27 cellular contexts compared by ENCODE assay signal in the genomic region with DNA sequence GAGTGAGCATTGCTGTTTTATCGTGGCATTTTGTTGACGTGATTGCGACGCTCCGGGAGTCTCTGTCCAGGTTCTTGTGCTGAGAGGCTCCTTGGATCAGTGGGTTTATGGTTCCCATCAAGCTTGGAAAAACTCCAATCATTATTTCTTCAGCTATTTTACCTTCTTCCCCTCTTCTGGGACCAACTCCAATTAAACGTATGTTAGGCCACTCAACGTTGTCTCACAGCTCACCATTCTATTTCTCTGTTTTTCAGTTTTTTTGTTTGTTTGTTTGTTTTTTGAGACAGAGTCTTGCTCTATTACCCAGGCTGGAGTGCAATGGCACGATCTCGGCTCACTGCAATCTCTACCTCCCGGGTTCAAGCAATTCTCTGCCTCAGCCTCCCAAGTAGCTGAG. TPM values are rescaled to one million over a fixed set of nuclear protein-coding genes. Genes with fewer than 3 reads are reported as not detected.
DNase-seq lines count a peak whose midpoint lies in the region; ATAC-seq and TF ChIP-seq lines count a peak whose summit lies in the region.
"Had no signal": no experiment of that assay in that cellular context is flagged by ENCODE, and none has a peak within 500 bp of the region (broad histone marks: within the 10 kb centered on the region; RNA-seq: fewer than 3 reads in every experiment).

No MANE protein-coding gene starts in this region.

- peaks cover 0 to 5% of the 10 kb centered on the region in 2 experiments; a peak in 1 of 3 replicates for H3K36me3 ChIP-seq in HEK293 (ENCODE audit: control insufficient read depth in 2 of 2, insufficient read depth in 1 of 2, low read length in 2 of 2)
- H3K36me3 ChIP-seq: Peyer's patch had no signal

- POLR2A ChIA-PET in activated CD8-positive, alpha-beta T cell treated with anti-CD3 and anti-CD28 coated beads for 36 hours (lab: Charles Lee), result interaction anchor here (0.9 to 2.1 kb wide), 3 partner anchors 11 to 73 kb away, joined by 3 to 6 read pairs (median 4); a partner anchor contains a TSS
- POLR2A ChIA-PET in activated CD8-positive, alpha-beta T cell treated with anti-CD3 and anti-CD28 coated beads, Interleukin-2, amount 10 ng/mL, durations not matched to agents 7 days and 5 days (lab: Charles Lee), result no interaction called here
- POLR2A ChIA-PET in HEK293 (lab: Yijun Ruan, JAX), result no interaction called here

- H3K9me3 Mint-ChIP-seq in activated CD8-positive, alpha-beta T cell treated with anti-CD3 and anti-CD28 coated beads for 36 hours, result peaks cover 4% of the 10 kb centered on the region
- H3K9me3 Mint-ChIP-seq in activated CD8-positive, alpha-beta T cell treated with anti-CD3 and anti-CD28 coated beads, Interleukin-2, amount 10 ng/mL, durations not matched to agents 7 days and 5 days (ENCODE audit: insufficient read depth), result peaks cover 8% of the 10 kb centered on the region
- H3K9me3 Mint-ChIP-seq in central memory CD8-positive, alpha-beta T cell, result no peaks in the 10 kb centered on the region

- H3K27ac Mint-ChIP-seq in activated CD8-positive, alpha-beta T cell treated with anti-CD3 and anti-CD28 coated beads for 36 hours, result peak overlapping the region; percentile 42
- H3K27ac Mint-ChIP-seq in activated CD8-positive, alpha-beta T cell treated with anti-CD3 and anti-CD28 coated beads, Interleukin-2, amount 10 ng/mL, durations not matched to agents 7 days and 5 days, result no peak overlapping the region
- H3K27ac Mint-ChIP-seq in central memory CD8-positive, alpha-beta T cell (ENCODE audit: low read depth), result peak overlapping the region; percentile 70
- H3K27ac Mint-ChIP-seq: B cell; CD8-positive, alpha-beta T cell; IgD-negative memory B cell had no signal

- no peak overlapping the region for H3K4me3 ChIP-seq in HEK293 (ENCODE audit: low read depth, low read length)
- H3K4me3 ChIP-seq: Peyer's patch had no signal

- intact Hi-C loops in activated CD8-positive, alpha-beta T cell treated with anti-CD3 and anti-CD28 coated beads for 36 hours (cut with micrococcal nuclease), result no loop called here

- H3K27ac ChIP-seq in HEK293 (ENCODE audit: extremely low read depth, low read depth, low read length), result no peak overlapping the region
- H3K27ac ChIP-seq: 22Rv1, C4-2B, Peyer's patch had no signal

- CTCF ChIA-PET in activated CD8-positive, alpha-beta T cell treated with anti-CD3 and anti-CD28 coated beads for 36 hours (lab: Charles Lee), result interaction anchor here (3.9 to 4.2 kb wide), 2 partner anchors 8 to 11 kb away, joined by 29 to 37 read pairs; no protein-coding TSS in a partner anchor
- CTCF ChIA-PET in activated CD8-positive, alpha-beta T cell treated with anti-CD3 and anti-CD28 coated beads, Interleukin-2, amount 10 ng/mL, durations not matched to agents 7 days and 5 days (lab: Charles Lee), result interaction anchor here (0.8 to 4.7 kb wide), 5 partner anchors 8 to 71 kb away, joined by 3 to 37 read pairs (median 11); no protein-coding TSS in a partner anchor
- CTCF ChIA-PET in HEK293 (lab: Yijun Ruan, JAX), result interaction anchor here (4.3 kb wide), 1 partner anchor 8 kb away, joined by 39 read pairs; no protein-coding TSS in a partner anchor

- H3K4me1 ChIP-seq in HEK293 (ENCODE audit: control insufficient read depth, insufficient read depth, low read length), result no peaks in the 10 kb centered on the region
- H3K4me1 ChIP-seq: Peyer's patch had no signal

- no peak for ATAC-seq in activated CD8-positive, alpha-beta T cell treated with anti-CD3 and anti-CD28 coated beads for 36 hours
- no peak for ATAC-seq in activated CD8-positive, alpha-beta T cell treated with anti-CD3 and anti-CD28 coated beads, Interleukin-2, amount 10 ng/mL, durations not matched to agents 7 days and 5 days
- no peak for ATAC-seq in central memory CD8-positive, alpha-beta T cell (replicated peaks; ENCODE audit: extremely low read depth, poor library complexity, severe bottlenecking)
- ATAC-seq in HG02870 (IDR thresholded peaks at IDR 0.05; ENCODE audit: unreplicated experiment), result no peak
- ATAC-seq: CD8-positive, alpha-beta T cell had no signal

- no peaks in the 10 kb centered on the region for H3K9me3 ChIP-seq in HEK293 (ENCODE audit: control insufficient read depth, insufficient read depth, low read depth, low read length)

- peaks cover 20% of the 10 kb centered on the region for H3K4me1 Mint-ChIP-seq in activated CD8-positive, alpha-beta T cell treated with anti-CD3 and anti-CD28 coated beads for 36 hours (ENCODE audit: low read depth)
- peaks cover 17% of the 10 kb centered on the region for H3K4me1 Mint-ChIP-seq in activated CD8-positive, alpha-beta T cell treated with anti-CD3 and anti-CD28 coated beads, Interleukin-2, amount 10 ng/mL, durations not matched to agents 7 days and 5 days (ENCODE audit: low read depth)
- H3K4me1 Mint-ChIP-seq in central memory CD8-positive, alpha-beta T cell, result peaks cover 6% of the 10 kb centered on the region

- DNase-seq in activated CD8-positive, alpha-beta T cell treated with anti-CD3 and anti-CD28 coated beads for 36 hours, result no peak
- no peak for DNase-seq in activated CD8-positive, alpha-beta T cell treated with anti-CD3 and anti-CD28 coated beads, Interleukin-2, amount 10 ng/mL, durations not matched to agents 7 days and 5 days
- no peak for DNase-seq in central memory CD8-positive, alpha-beta T cell (ENCODE audit: low spot score in 2 of 2)
- DNase-seq in KG1 (lab: John Stamatoyannopoulos, UW), result no peak
- DNase-seq: CD8-positive, alpha-beta T cell; DMS 273 treated with DMSO at 0.1 percent for 48 hours; DMS79; EL; GDM1; HCEC 1CT; NCI-H1048; NCI-H1417; NCI-H1694 treated with DMSO at 0.1 percent for 48 hours; NCI-H2081; NCI-H2227 treated with DMSO at 0.1 percent for 48 hours; NCI-H526 treated with DMSO at 0.1 percent for 48 hours; OCI-M1; Peyer's patch; SHP77 treated with DMSO at 0.1 percent for 48 hours had no signal

- no peak for TF ChIP-seq CTCF in activated CD8-positive, alpha-beta T cell treated with anti-CD3 and anti-CD28 coated beads for 36 hours (IDR thresholded peaks at IDR 0.05)
- no peak for TF ChIP-seq CTCF in HEK293 (tag by site-specific recombination; IDR thresholded peaks at IDR 0.05)

- H3K36me3 Mint-ChIP-seq in activated CD8-positive, alpha-beta T cell treated with anti-CD3 and anti-CD28 coated beads for 36 hours (ENCODE audit: low read depth), result no peaks in the 10 kb centered on the region
- H3K36me3 Mint-ChIP-seq in activated CD8-positive, alpha-beta T cell treated with anti-CD3 and anti-CD28 coated beads, Interleukin-2, amount 10 ng/mL, durations not matched to agents 7 days and 5 days (ENCODE audit: low read depth), result peaks cover 4% of the 10 kb centered on the region
- H3K36me3 Mint-ChIP-seq in central memory CD8-positive, alpha-beta T cell (ENCODE audit: insufficient read depth), result peaks cover 2% of the 10 kb centered on the region
- H3K36me3 Mint-ChIP-seq: CD8-positive, alpha-beta T cell had no signal

- H3K4me3 Mint-ChIP-seq in activated CD8-positive, alpha-beta T cell treated with anti-CD3 and anti-CD28 coated beads for 36 hours, result no peak overlapping the region
- H3K4me3 Mint-ChIP-seq in activated CD8-positive, alpha-beta T cell treated with anti-CD3 and anti-CD28 coated beads, Interleukin-2, amount 10 ng/mL, durations not matched to agents 7 days and 5 days, result no peak overlapping the region
- H3K4me3 Mint-ChIP-seq in central memory CD8-positive, alpha-beta T cell, result no peak overlapping the region
- H3K4me3 Mint-ChIP-seq: B cell; CD8-positive, alpha-beta T cell had no signal

- peaks cover 31% of the 10 kb centered on the region for H3K27me3 Mint-ChIP-seq in activated CD8-positive, alpha-beta T cell treated with anti-CD3 and anti-CD28 coated beads for 36 hours
- H3K27me3 Mint-ChIP-seq in activated CD8-positive, alpha-beta T cell treated with anti-CD3 and anti-CD28 coated beads, Interleukin-2, amount 10 ng/mL, durations not matched to agents 7 days and 5 days (ENCODE audit: low read depth), result peaks cover 42% of the 10 kb centered on the region
- peaks cover 78% of the 10 kb centered on the region for H3K27me3 Mint-ChIP-seq in central memory CD8-positive, alpha-beta T cell

TF ChIP-seq in HEK293, 187 proteins besides CTCF, POLR2A, EP300 and RAD21 (continues in another document):
- TF ChIP-seq ZNF248 (tag by site-specific recombination; IDR thresholded peaks at IDR 0.05) (no peak), ZNF354C (tag by site-specific recombination; IDR thresholded peaks at IDR 0.05; ENCODE audit: borderline replicate concordance, low read depth) (no peak), ZNF133 (tag by site-specific recombination; IDR thresholded peaks at IDR 0.05) (peak; percentile 100), SETDB1 (IDR thresholded peaks at IDR 0.05; ENCODE audit: insufficient read length, low read length) (peak; percentile 57), ZNF302 (tag by site-specific recombination; IDR thresholded peaks at IDR 0.05; ENCODE audit: low read depth) (no peak)
- TF ChIP-seq, protein P1, sequence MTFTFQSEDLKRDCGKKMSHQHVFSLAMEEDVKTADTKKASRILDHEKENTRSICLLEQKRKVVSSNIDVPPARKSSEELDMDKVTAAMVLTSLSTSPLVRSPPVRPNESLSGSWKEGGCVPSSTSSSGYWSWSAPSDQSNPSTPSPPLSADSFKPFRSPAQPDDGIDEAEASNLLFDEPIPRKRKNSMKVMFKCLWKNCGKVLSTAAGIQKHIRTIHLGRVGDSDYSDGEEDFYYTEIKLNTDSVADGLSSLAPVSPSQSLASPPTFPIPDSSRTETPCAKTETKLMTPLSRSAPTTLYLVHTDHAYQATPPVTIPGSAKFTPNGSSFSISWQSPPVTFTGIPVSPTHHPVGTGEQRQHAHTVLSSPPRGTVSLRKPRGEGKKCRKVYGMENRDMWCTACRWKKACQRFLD (tag by site-specific recombination; IDR thresholded peaks at IDR 0.05), result no peak

RNA-seq across cellular contexts. Expression of a gene that starts 8.0 kb away (rescaled TPM):
- 1 to 10 TPM; 5.7 to 9.0 TPM for total RNA-seq in activated CD8-positive, alpha-beta T cell treated with anti-CD3 and anti-CD28 coated beads for 36 hours
- under 1 TPM; 0.45 to 0.50 TPM for total RNA-seq in activated CD8-positive, alpha-beta T cell treated with anti-CD3 and anti-CD28 coated beads, Interleukin-2, amount 10 ng/mL, durations not matched to agents 7 days and 5 days

RNA-seq across cellular contexts. Expression of a gene that starts 10.0 kb away (rescaled TPM):
- total RNA-seq in activated CD8-positive, alpha-beta T cell treated with anti-CD3 and anti-CD28 coated beads for 36 hours, result not detected
- not detected for total RNA-seq in activated CD8-positive, alpha-beta T cell treated with anti-CD3 and anti-CD28 coated beads, Interleukin-2, amount 10 ng/mL, durations not matched to agents 7 days and 5 days
- total RNA-seq: B cell, H1, NCI-H460 had no signal

RNA-seq across cellular contexts. Expression of a gene that starts 21.4 kb away (rescaled TPM):
- total RNA-seq in activated CD8-positive, alpha-beta T cell treated with anti-CD3 and anti-CD28 coated beads for 36 hours, result 100 to 1,000 TPM in 1 of 2 experiments, 10 to 100 TPM in 1; 94.5 to 102 TPM
- total RNA-seq in activated CD8-positive, alpha-beta T cell treated with anti-CD3 and anti-CD28 coated beads, Interleukin-2, amount 10 ng/mL, durations not matched to agents 7 days and 5 days, result 100 to 1,000 TPM; 385 to 413 TPM

RNA-seq across cellular contexts. Expression of a gene that starts 25.6 kb away (rescaled TPM):
- total RNA-seq in activated CD8-positive, alpha-beta T cell treated with anti-CD3 and anti-CD28 coated beads for 36 hours, result 1 to 10 TPM; 1.0 to 1.3 TPM
- 1 to 10 TPM; 1.7 to 2.2 TPM for total RNA-seq in activated CD8-positive, alpha-beta T cell treated with anti-CD3 and anti-CD28 coated beads, Interleukin-2, amount 10 ng/mL, durations not matched to agents 7 days and 5 days

RNA-seq across cellular contexts. Expression of a gene that starts 28.0 kb away (rescaled TPM):
- total RNA-seq in activated CD8-positive, alpha-beta T cell treated with anti-CD3 and anti-CD28 coated beads for 36 hours, result 10 to 100 TPM; 64.9 to 68.0 TPM
- 10 to 100 TPM; 12.4 to 14.6 TPM for total RNA-seq in activated CD8-positive, alpha-beta T cell treated with anti-CD3 and anti-CD28 coated beads, Interleukin-2, amount 10 ng/mL, durations not matched to agents 7 days and 5 days

Comparison
In these comparisons a context has a peak if more than half of its experiments do, and no peak if none do; other contexts are left out.
1. RNA of a gene that starts 8.0 kb away (total RNA-seq): 5.7 to 9.0 TPM in activated CD8-positive, alpha-beta T cell treated with anti-CD3 and anti-CD28 coated beads for 36 hours; 0.45 to 0.50 TPM in activated CD8-positive, alpha-beta T cell treated with anti-CD3 and anti-CD28 coated beads, Interleukin-2, amount 10 ng/mL, durations not matched to agents 7 days and 5 days; every median in the first group is over 4 times any median in the second.